1 cellular context compared by ENCODE assay signal in the genomic region with DNA sequence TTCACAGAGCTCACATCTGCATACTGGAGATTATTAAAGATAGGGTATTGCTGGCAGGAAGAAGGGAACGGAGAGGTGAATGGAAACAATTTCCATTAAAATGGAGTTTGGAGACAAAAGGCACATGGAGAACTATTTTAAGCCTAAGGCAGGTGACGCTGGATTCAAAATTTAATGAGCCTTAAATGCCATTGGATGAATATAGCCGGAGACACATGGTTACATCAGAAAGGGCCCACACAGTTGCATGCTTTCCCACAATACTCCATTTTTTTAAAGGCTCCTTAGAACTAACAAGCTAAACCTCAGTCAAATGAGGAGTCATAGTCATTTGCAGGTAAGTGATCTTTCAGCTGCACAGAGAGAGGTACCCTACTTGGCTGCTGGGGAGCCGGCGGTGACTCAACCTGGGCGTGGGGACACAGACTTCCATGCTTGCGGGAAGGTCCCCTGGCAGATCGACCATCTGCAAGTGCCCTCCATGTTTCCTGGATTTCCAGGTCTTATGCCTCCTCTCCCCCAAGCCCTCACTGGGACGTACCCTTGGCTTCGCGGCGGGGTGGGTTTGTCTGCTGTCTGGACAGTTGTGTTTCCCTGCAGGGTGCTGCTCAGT.
TF ChIP-seq lines count a peak whose summit lies in the region.

No MANE protein-coding gene starts in this region.

TF ChIP-seq in HCT116, 20 proteins besides CTCF, POLR2A, EP300 and RAD21:
- TF ChIP-seq MAX (IDR thresholded peaks at IDR 0.05) (no peak), ZBTB33 (IDR thresholded peaks at IDR 0.05; ENCODE audit: extremely low read depth, insufficient replicate concordance, low read length) (no peak), ZNF274 (IDR thresholded peaks at IDR 0.05; ENCODE audit: low read depth, low read length) (no peak)
